Comparison of ENCODE assay signal across 12 cellular contexts in the genomic region with DNA sequence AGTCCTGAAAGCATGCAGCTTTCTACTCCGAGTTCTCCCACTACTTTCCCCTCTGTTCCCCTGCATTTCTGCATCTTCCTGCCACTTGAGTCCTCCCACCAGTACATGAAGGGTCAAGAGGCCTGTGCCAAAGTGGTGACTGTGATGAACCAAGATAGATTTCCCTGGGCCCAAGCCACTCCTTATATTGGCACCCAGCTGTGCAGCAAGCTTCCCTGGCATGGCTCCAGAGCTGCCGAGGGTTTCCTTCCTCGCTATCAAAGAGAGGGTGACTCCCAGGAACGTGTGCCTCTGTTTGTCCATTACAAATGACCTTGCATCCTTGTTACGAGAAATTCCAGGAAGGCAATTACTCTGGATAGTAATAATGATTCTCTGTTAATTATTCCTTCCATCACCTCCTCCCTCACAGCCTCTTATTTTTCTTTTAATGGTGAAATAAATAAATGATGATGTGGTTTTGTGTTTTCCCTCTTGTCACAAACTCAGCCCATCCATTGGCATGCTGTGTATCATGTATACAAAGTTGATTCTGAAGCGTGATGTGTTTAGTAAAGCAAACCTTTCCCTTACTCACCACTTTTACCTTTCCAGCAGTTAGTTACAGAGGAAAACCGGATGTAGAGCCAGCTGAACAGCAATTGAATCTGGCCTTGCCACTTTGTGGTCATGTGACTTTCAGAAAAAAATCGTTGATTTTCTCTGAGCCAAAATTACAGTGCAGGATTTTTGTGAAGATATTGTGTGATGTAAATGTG. TPM values are rescaled to one million over a fixed set of nuclear protein-coding genes. Genes with fewer than 3 reads are reported as not detected.
A peak's percentile ranks its signal among the peaks of the same experiment; 100 is the strongest.
DNase-seq lines count a peak whose midpoint lies in the region; ATAC-seq and TF ChIP-seq lines count a peak whose summit lies in the region.
"Had no signal": no experiment of that assay in that cellular context is flagged by ENCODE, and none has a peak within 500 bp of the region (broad histone marks: within the 10 kb centered on the region; RNA-seq: fewer than 3 reads in every experiment).

No MANE protein-coding gene starts in this region.

- no peak overlapping the region for H3K9ac ChIP-seq in smooth muscle cell (ENCODE audit: low read depth)

- H3F3A ChIP-seq in smooth muscle cell (ENCODE audit: low read depth): no peaks in the 10 kb centered on the region

- H3K27ac ChIP-seq in breast epithelium: peak overlapping the region; percentile 81 to 88
- H3K27ac ChIP-seq in layer of hippocampus (ENCODE audit: low read depth, low read length): peak overlapping the region; percentile 5
- peak overlapping the region; percentile 77 to 89 (median 79) for H3K27ac ChIP-seq in thyroid gland
- no peak overlapping the region for H3K27ac ChIP-seq in smooth muscle cell (ENCODE audit: low read depth)
- no peak overlapping the region for H3K27ac ChIP-seq in CD4-positive, alpha-beta T cell (ENCODE audit: low read depth, low read length)

- H3K4me1 ChIP-seq in breast epithelium (peaks cover 0 to 7% of the 10 kb centered on the region in 2 donors), thyroid gland (peaks cover 32 to 36% of the 10 kb centered on the region in 2 donors), smooth muscle cell (ENCODE audit: low read depth) (no peaks in the 10 kb centered on the region)

- no peak overlapping the region for H3K4me3 Mint-ChIP-seq in CD4-positive, alpha-beta T cell
- H3K4me3 Mint-ChIP-seq: activated T-cell treated with anti-CD3 and anti-CD28 coated beads, Interleukin-2, amount 50 U/mL, for 24 hours; T-helper 1 cell treated with Interleukin-12 subunit alpha and Interleukin-12 subunit beta and Interleukin-4 antibody, amounts not matched to agents 30 μg/mL and 1 μg/mL, for 36 hours had no signal

- peaks cover 12% of the 10 kb centered on the region for H3K36me3 Mint-ChIP-seq in CD4-positive, alpha-beta T cell (ENCODE audit: low read depth)

- H3K27me3 ChIP-seq in breast epithelium: no peaks in the 10 kb centered on the region
- no peaks in the 10 kb centered on the region for H3K27me3 ChIP-seq in layer of hippocampus (ENCODE audit: control insufficient read depth, insufficient read depth, low read length)
- H3K27me3 ChIP-seq in thyroid gland: no peaks in the 10 kb centered on the region
- no peaks in the 10 kb centered on the region for H3K27me3 ChIP-seq in smooth muscle cell (ENCODE audit: low read depth)
- H3K27me3 ChIP-seq in CD4-positive, alpha-beta T cell (ENCODE audit: control insufficient read depth, insufficient read depth, low read length): no peaks in the 10 kb centered on the region

- H3K4me3 ChIP-seq in breast epithelium (no peak overlapping the region), thyroid gland (replicated peaks in 1 of 3) (no peak overlapping the region), smooth muscle cell (no peak overlapping the region)

- peaks cover 18% of the 10 kb centered on the region for H3K79me2 ChIP-seq in smooth muscle cell (ENCODE audit: low read depth)

- POLR2A ChIA-PET in CD4-positive, alpha-beta T cell (lab: Charles Lee): interaction anchor here (0.7 to 2.8 kb wide), 3 partner anchors 7 to 15 kb away, joined by 4 to 13 read pairs (median 13); a partner anchor contains a TSS

- H3K27me3 Mint-ChIP-seq in CD4-positive, alpha-beta T cell: no peaks in the 10 kb centered on the region

- H3K36me3 ChIP-seq in breast epithelium (no peaks in the 10 kb centered on the region), thyroid gland (no peaks in the 10 kb centered on the region), smooth muscle cell (ENCODE audit: low read depth) (no peaks in the 10 kb centered on the region)

- no peak for TF ChIP-seq POLR2A in breast epithelium (IDR thresholded peaks at IDR 0.05)
- TF ChIP-seq POLR2A in thyroid gland (IDR thresholded peaks at IDR 0.05): no peak

- ATAC-seq in CD4-positive, alpha-beta T cell (ENCODE audit: poor library complexity): no peak

- TF ChIP-seq CTCF in breast epithelium (IDR thresholded peaks at IDR 0.05) (no peak), thyroid gland (IDR thresholded peaks at IDR 0.05) (no peak), smooth muscle cell (IDR thresholded peaks at IDR 0.05; ENCODE audit: borderline replicate concordance, insufficient read depth, poor library complexity, severe bottlenecking) (no peak)
- TF ChIP-seq CTCF in CD4-positive, alpha-beta T cell (IDR thresholded peaks at IDR 0.05): no peak

- no peak overlapping the region for H3K4me2 ChIP-seq in smooth muscle cell

- peaks cover 18% of the 10 kb centered on the region for H3K4me1 Mint-ChIP-seq in CD4-positive, alpha-beta T cell (ENCODE audit: low read depth)

- H3K27ac Mint-ChIP-seq in CD4-positive, alpha-beta T cell: no peak overlapping the region
- H3K27ac Mint-ChIP-seq: activated T-cell treated with anti-CD3 and anti-CD28 coated beads, Interleukin-2, amount 50 U/mL, for 24 hours; T-helper 1 cell treated with Interleukin-12 subunit alpha and Interleukin-12 subunit beta and Interleukin-4 antibody, amounts not matched to agents 30 μg/mL and 1 μg/mL, for 36 hours had no signal

- H3K9me3 ChIP-seq in breast epithelium (no peaks in the 10 kb centered on the region), thyroid gland (no peaks in the 10 kb centered on the region), smooth muscle cell (replicated peaks; ENCODE audit: low read depth) (no peaks in the 10 kb centered on the region)
- H3K9me3 ChIP-seq in CD4-positive, alpha-beta T cell (ENCODE audit: control insufficient read depth, low read length): no peaks in the 10 kb centered on the region

- intact Hi-C loops in breast epithelium (cut with DNase I; ENCODE audit: low total_unique reads): loop anchor here (1.0 kb wide), 1 partner anchor 34 kb away; no protein-coding TSS in a partner anchor
- intact Hi-C loops in thyroid gland (cut with DNase I): loop anchor here (5.0 kb wide), 2 partner anchors 77 to 692 kb away; no protein-coding TSS in a partner anchor
- intact Hi-C loops in CD4-positive, alpha-beta T cell (cut with DNase I, micrococcal nuclease): loop anchor here in 1 of 2 experiments (5.0 to 10.0 kb wide), 2 partner anchors 630 to 687 kb away; no protein-coding TSS in a partner anchor

- H2AFZ ChIP-seq in smooth muscle cell (ENCODE audit: low read depth): no peak overlapping the region

- H3K9me3 Mint-ChIP-seq in CD4-positive, alpha-beta T cell: no peaks in the 10 kb centered on the region
- H3K9me3 Mint-ChIP-seq: activated T-cell treated with anti-CD3 and anti-CD28 coated beads, Interleukin-2, amount 50 U/mL, for 24 hours; T-helper 1 cell treated with Interleukin-12 subunit alpha and Interleukin-12 subunit beta and Interleukin-4 antibody, amounts not matched to agents 30 μg/mL and 1 μg/mL, for 36 hours had no signal

- H4K20me1 ChIP-seq in smooth muscle cell (ENCODE audit: low read depth): no peaks in the 10 kb centered on the region

- 26 to 30% methylated on average over 8 of the region's 8 CpGs for WGBS in thyroid gland, 2 donors
- 70% methylated on average over 8 of the region's 8 CpGs for WGBS in smooth muscle cell (ENCODE audit: low lambda C conversion rate)

- DNase-seq in DMS53 (lab: John Stamatoyannopoulos, UW) (peak; percentile 29), DMS53 treated with DMSO at 0.1 percent for 48 hours (lab: John Stamatoyannopoulos, UW; ENCODE audit: unreplicated experiment) (no peak), breast epithelium (ENCODE audit: low spot score in 2 of 2) (peak in 1 of 2 donors; percentile 47), thyroid gland (peak; percentile 87 to 91), smooth muscle cell (lab: John Stamatoyannopoulos, UW; ENCODE audit: unreplicated experiment) (no peak)
- no peak for DNase-seq in activated CD4-positive, CD25-positive, alpha-beta regulatory T cell treated with anti-CD3 and anti-CD28 coated beads, Interleukin-2, amount 50 U/mL, for 72 hours
- no peak for DNase-seq in CD4-positive, alpha-beta T cell
- DNase-seq: 8988T; activated T-cell treated with anti-CD3 and anti-CD28 coated beads, Interleukin-2, amount 50 U/mL, for 24 hours; NCI-H2081 had no signal

- CTCF ChIA-PET in CD4-positive, alpha-beta T cell (lab: Charles Lee): interaction anchor here (1.2 kb wide), 1 partner anchor 14 kb away, joined by 3 read pairs; a partner anchor contains a TSS

RNA-seq across cellular contexts. Expression of a gene that starts 8.3 kb away (rescaled TPM):
- total RNA-seq in breast epithelium (10 to 100 TPM; 35.4 to 52.4 (median 36.1) TPM), thyroid gland (10 to 100 TPM; 42.9 to 53.5 (median 51.8) TPM), smooth muscle cell (39.9 and 43.5 TPM in 2 replicates)
- polyA plus RNA-seq in smooth muscle cell: 40.5 and 50.6 TPM in 2 replicates
- total RNA-seq in CD4-positive, alpha-beta T cell: 10 to 100 TPM; 67.2 to 67.9 TPM

RNA-seq across cellular contexts. Expression of a gene that starts 14.7 kb away (rescaled TPM):
- 10 to 100 TPM; 19.7 to 49.8 (median 48.7) TPM for total RNA-seq in breast epithelium
- 10 to 100 TPM; 31.1 to 52.3 (median 36.8) TPM for total RNA-seq in thyroid gland
- 124 and 125 TPM in 2 replicates for total RNA-seq in smooth muscle cell
- 44.8 and 46.7 TPM in 2 replicates for polyA plus RNA-seq in smooth muscle cell
- 1 to 10 TPM; 3.8 to 4.4 TPM for total RNA-seq in CD4-positive, alpha-beta T cell

RNA-seq across cellular contexts. Expression of a gene that starts 25.8 kb away (rescaled TPM):
- total RNA-seq in breast epithelium: not detected
- total RNA-seq in thyroid gland: not detected
- not detected in 2 replicates for total RNA-seq in smooth muscle cell
- not detected in 2 replicates for polyA plus RNA-seq in smooth muscle cell
- total RNA-seq in CD4-positive, alpha-beta T cell: not detected

RNA-seq across cellular contexts. Expression of a gene that starts 49.9 kb away (rescaled TPM):
- total RNA-seq in breast epithelium (not detected), thyroid gland (not detected), smooth muscle cell (not detected in 2 replicates)
- polyA plus RNA-seq in smooth muscle cell: not detected in 2 replicates
- total RNA-seq in CD4-positive, alpha-beta T cell: not detected

Comparison
In these comparisons a context has a peak if more than half of its experiments do, and no peak if none do; other contexts are left out.
1. DNase-seq: peak in DMS53 (single experiment) and thyroid gland (2 of 2); none in DMS53 treated with DMSO at 0.1 percent for 48 hours (single experiment), activated CD4-positive, CD25-positive, alpha-beta regulatory T cell treated with anti-CD3 and anti-CD28 coated beads, Interleukin-2, amount 50 U/mL, for 72 hours (single experiment), smooth muscle cell (single experiment) and CD4-positive, alpha-beta T cell (0 of 10).
2. H3K27ac ChIP-seq: peak in breast epithelium (2 of 2), layer of hippocampus (single experiment) and thyroid gland (3 of 3); none in smooth muscle cell (single experiment) and CD4-positive, alpha-beta T cell (single experiment).